11 cellular contexts compared by ENCODE assay signal in the genomic region with DNA sequence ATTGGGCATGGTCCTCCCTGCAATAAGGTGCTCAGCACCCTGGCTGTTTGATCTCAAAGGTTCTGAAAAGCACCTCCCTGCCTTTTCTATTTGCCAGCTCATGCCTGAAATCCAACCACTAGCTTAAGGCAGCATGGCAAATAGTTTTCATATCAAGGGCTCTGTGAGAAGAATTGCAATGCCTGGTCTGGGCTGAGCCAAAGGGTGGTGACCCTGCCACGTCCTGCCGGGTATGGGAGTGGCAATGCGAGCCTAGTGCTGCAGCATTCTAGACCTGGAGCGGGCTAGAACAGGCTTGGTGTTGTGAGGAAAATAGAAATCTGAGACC. TPM values are rescaled to one million over a fixed set of nuclear protein-coding genes. Genes with fewer than 3 reads are reported as not detected.
A peak's percentile ranks its signal among the peaks of the same experiment; 100 is the strongest.
DNase-seq lines count a peak whose midpoint lies in the region; ATAC-seq and TF ChIP-seq lines count a peak whose summit lies in the region.
"Had no signal": no experiment of that assay in that cellular context is flagged by ENCODE, and none has a peak within 500 bp of the region (broad histone marks: within the 10 kb centered on the region; RNA-seq: fewer than 3 reads in every experiment).

No MANE protein-coding gene starts in this region.

- peak overlapping the region; percentile 66 for H3K27ac ChIP-seq in left ventricle myocardium inferior (replicated peaks)
- H3K27ac ChIP-seq in prostate gland = peak overlapping the region; percentile 83 to 87

- ATAC-seq in WTC11 (no peak), GM21515 (IDR thresholded peaks at IDR 0.05; ENCODE audit: unreplicated experiment) (no peak), HG03108 (IDR thresholded peaks at IDR 0.05; ENCODE audit: unreplicated experiment) (no peak), HG02759 (IDR thresholded peaks at IDR 0.05; ENCODE audit: unreplicated experiment) (no peak)

- H3K27ac Mint-ChIP-seq in WTC11 = peak overlapping the region; percentile 99; the same call in 1 of the 2 replicates

- WGBS in prostate gland = 58% methylated on average over 4 of the region's 4 CpGs

- no peaks in the 10 kb centered on the region for H3K36me3 Mint-ChIP-seq in WTC11

- intact Hi-C loops in left ventricle myocardium inferior (cut with micrococcal nuclease) (no loop called here), prostate gland (cut with DNase I) (no loop called here)

- peak overlapping the region; percentile 13; the same call in 1 of the 2 replicates for H3K4me3 Mint-ChIP-seq in WTC11
- H3K4me3 Mint-ChIP-seq: central memory CD8-positive, alpha-beta T cell had no signal

- H3K4me1 Mint-ChIP-seq in WTC11 = peaks cover 78% of the 10 kb centered on the region

- DNase-seq in Caki2 (ENCODE audit: low read depth) = peak; percentile 35
- DNase-seq in WTC11 (ENCODE audit: low spot score) = no peak
- no peak for DNase-seq in left ventricle myocardium inferior
- no peak for DNase-seq in prostate gland (ENCODE audit: low spot score)
- DNase-seq in dermis blood vessel endothelial cell = no peak
- DNase-seq: DMS153, MV-4-11 had no signal

- TF ChIP-seq CTCF in WTC11 (IDR thresholded peaks at IDR 0.05) = no peak
- TF ChIP-seq CTCF in left ventricle myocardium inferior (IDR thresholded peaks at IDR 0.05; ENCODE audit: borderline replicate concordance) = no peak
- TF ChIP-seq CTCF in prostate gland (IDR thresholded peaks at IDR 0.05) = no peak

- no peaks in the 10 kb centered on the region for H3K9me3 Mint-ChIP-seq in WTC11
- H3K9me3 Mint-ChIP-seq: central memory CD8-positive, alpha-beta T cell had no signal

- H3K4me1 ChIP-seq in left ventricle myocardium inferior (peaks cover 35% of the 10 kb centered on the region), prostate gland (replicated peaks) (peaks cover 41% of the 10 kb centered on the region)

- POLR2A ChIA-PET in WTC11 (lab: Charles Lee) = interaction anchor here (1.9 kb wide), 1 partner anchor 42 kb away, joined by 6 read pairs; no protein-coding TSS in a partner anchor

- in situ Hi-C loops in Caki2 (cut with HindIII; ENCODE audit: low pct_unique_long_range_greater_than_20kb, low sequenced_read_pairs) = no loop called here

- CTCF ChIA-PET in WTC11 (lab: Charles Lee) = interaction anchor here (1.4 to 8.0 kb wide), 2 partner anchors 22 to 51 kb away, joined by 4 to 68 read pairs; no protein-coding TSS in a partner anchor

- H3K27me3 Mint-ChIP-seq in WTC11 (ENCODE audit: low read depth) = peaks cover 17% of the 10 kb centered on the region

- H3K4me3 ChIP-seq in left ventricle myocardium inferior = no peak overlapping the region
- no peak overlapping the region for H3K4me3 ChIP-seq in prostate gland

- H3K27me3 ChIP-seq in left ventricle myocardium inferior (ENCODE audit: low read depth) = no peaks in the 10 kb centered on the region
- H3K27me3 ChIP-seq in prostate gland (replicated peaks; ENCODE audit: insufficient read depth) = no peaks in the 10 kb centered on the region

- peak; percentile 52 for TF ChIP-seq POLR2A in prostate gland (IDR thresholded peaks at IDR 0.05)

- H3K9me3 ChIP-seq in left ventricle myocardium inferior (replicated peaks) = no peaks in the 10 kb centered on the region
- no peaks in the 10 kb centered on the region for H3K9me3 ChIP-seq in prostate gland

- H3K36me3 ChIP-seq in left ventricle myocardium inferior = no peaks in the 10 kb centered on the region
- H3K36me3 ChIP-seq in prostate gland = no peaks in the 10 kb centered on the region

TF ChIP-seq in WTC11, 78 proteins besides CTCF, POLR2A, EP300 and RAD21:
- TF ChIP-seq MYBL2 (CRISPR knock-in tag; IDR thresholded peaks at IDR 0.05) (no peak), ZNF121 (CRISPR knock-in tag; IDR thresholded peaks at IDR 0.05) (no peak), PRRX2 (CRISPR knock-in tag; IDR thresholded peaks at IDR 0.05) (no peak), CBFB (CRISPR knock-in tag; IDR thresholded peaks at IDR 0.05; ENCODE audit: low read depth) (no peak), ZNF396 (CRISPR knock-in tag; IDR thresholded peaks at IDR 0.05; ENCODE audit: borderline replicate concordance) (no peak), ZNF416 (CRISPR knock-in tag; IDR thresholded peaks at IDR 0.05) (no peak), IRF2 (CRISPR knock-in tag; IDR thresholded peaks at IDR 0.05; ENCODE audit: borderline replicate concordance, low read depth) (no peak), RORB (CRISPR knock-in tag; IDR thresholded peaks at IDR 0.05) (no peak), ZBTB43 (CRISPR knock-in tag; IDR thresholded peaks at IDR 0.05) (no peak), SMAD4 (CRISPR knock-in tag; IDR thresholded peaks at IDR 0.05) (no peak), TCF7 (CRISPR knock-in tag; IDR thresholded peaks at IDR 0.05; ENCODE audit: low read depth) (no peak), OVOL2 (CRISPR knock-in tag; IDR thresholded peaks at IDR 0.05; ENCODE audit: borderline replicate concordance) (no peak), AR (CRISPR knock-in tag; IDR thresholded peaks at IDR 0.05) (no peak)
- TF ChIP-seq, protein P1, sequence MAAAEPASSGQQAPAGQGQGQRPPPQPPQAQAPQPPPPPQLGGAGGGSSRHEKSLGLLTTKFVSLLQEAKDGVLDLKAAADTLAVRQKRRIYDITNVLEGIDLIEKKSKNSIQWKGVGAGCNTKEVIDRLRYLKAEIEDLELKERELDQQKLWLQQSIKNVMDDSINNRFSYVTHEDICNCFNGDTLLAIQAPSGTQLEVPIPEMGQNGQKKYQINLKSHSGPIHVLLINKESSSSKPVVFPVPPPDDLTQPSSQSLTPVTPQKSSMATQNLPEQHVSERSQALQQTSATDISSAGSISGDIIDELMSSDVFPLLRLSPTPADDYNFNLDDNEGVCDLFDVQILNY (CRISPR knock-in tag; IDR thresholded peaks at IDR 0.05) = no peak
- TF ChIP-seq, protein P2, sequence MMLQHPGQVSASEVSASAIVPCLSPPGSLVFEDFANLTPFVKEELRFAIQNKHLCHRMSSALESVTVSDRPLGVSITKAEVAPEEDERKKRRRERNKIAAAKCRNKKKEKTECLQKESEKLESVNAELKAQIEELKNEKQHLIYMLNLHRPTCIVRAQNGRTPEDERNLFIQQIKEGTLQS (CRISPR knock-in tag; conservative IDR thresholded peaks at IDR 0.05) = no peak

RNA-seq across cellular contexts. Expression of gene SCNN1A, which starts 2.3 kb away (rescaled TPM):
- total RNA-seq in Caki2 (2014; rRNA removed; shearing (Covaris generic); ENCODE audit: low replicate concordance) = 0.12 and 5.7 TPM in 2 replicates
- total RNA-seq in WTC11 (2021) = 97.6 to 108 TPM (median 100 TPM) in 3 replicates
- 0.22 TPM for total RNA-seq in left ventricle myocardium inferior
- total RNA-seq in prostate gland = 100 to 1,000 TPM; 128 to 211 TPM
- total RNA-seq in dermis blood vessel endothelial cell = 1.5 and 7.1 TPM in 2 replicates

RNA-seq across cellular contexts. Expression of gene LTBR, which starts 6.3 kb away (rescaled TPM):
- total RNA-seq in Caki2 (2014; rRNA removed; shearing (Covaris generic); ENCODE audit: low replicate concordance) = 102 and 136 TPM in 2 replicates
- total RNA-seq in WTC11 (2021) (4.0 to 6.1 TPM (median 4.5 TPM) in 3 replicates), left ventricle myocardium inferior (23.5 TPM), prostate gland (100 to 1,000 TPM; 186 to 264 TPM), dermis blood vessel endothelial cell (46.4 and 74.0 TPM in 2 replicates)

RNA-seq across cellular contexts. Expression of gene TNFRSF1A, which starts 35.8 kb away (rescaled TPM):
- total RNA-seq in Caki2 (2014; rRNA removed; shearing (Covaris generic); ENCODE audit: low replicate concordance) = 121 and 171 TPM in 2 replicates
- 32.3 to 44.1 TPM (median 32.4 TPM) in 3 replicates for total RNA-seq in WTC11 (2021)
- 45.6 TPM for total RNA-seq in left ventricle myocardium inferior
- total RNA-seq in prostate gland = 100 to 1,000 TPM in 1 of 2 donors, 10 to 100 TPM in 1; 91.1 to 168 TPM
- 58.9 and 67.6 TPM in 2 replicates for total RNA-seq in dermis blood vessel endothelial cell

Comparison
In these comparisons a context has a peak if more than half of its experiments do, and no peak if none do; other contexts are left out.
1. RNA of gene SCNN1A, which starts 2.3 kb away (total RNA-seq): 128 to 211 TPM in prostate gland and 97.6 to 108 TPM in WTC11; 1.5 to 7.1 TPM in dermis blood vessel endothelial cell, 0.12 to 5.7 TPM in Caki2 and 0.22 TPM in left ventricle myocardium inferior (single experiment); every median in the first group is over 10 times any median in the second.